In genomic region chr13:27481766-27482165, GRCh38 we compare ENCODE assay signal across 8 cellular contexts. TPM values are rescaled to one million over a fixed set of nuclear protein-coding genes. Genes with fewer than 3 reads are reported as not detected.
DNase-seq lines count a peak whose midpoint lies in the region; ATAC-seq and TF ChIP-seq lines count a peak whose summit lies in the region.

No MANE protein-coding gene starts in this region.

- POLR2A ChIA-PET in Caco-2 (lab: Charles Lee) = no interaction called here

- H3K4me3 ChIP-seq in Caco-2 (ENCODE audit: low read depth, low read length) (no peak overlapping the region), HL-60 (replicated peaks; ENCODE audit: insufficient read depth, low read length) (no peak overlapping the region)

- H3K36me3 ChIP-seq in Caco-2 (ENCODE audit: control insufficient read depth, insufficient read depth, low read length) = no peaks in the 10 kb centered on the region

- DNase-seq in Caco-2 (peak; percentile 65 to 70), HL-60 (ENCODE audit: low read depth in 1 of 2, low spot score in 1 of 2) (peak; percentile 8 to 48), endothelial cell (ENCODE audit: low spot score) (peak; percentile 82), neural crest cell (ENCODE audit: low read depth, low spot score) (peak; percentile 67), omental fat pad (ENCODE audit: low spot score) (no peak)

- H3K4me1 Mint-ChIP-seq in Caco-2 (ENCODE audit: low read depth, unreplicated experiment) = peaks cover 9% of the 10 kb centered on the region
- peaks cover 6% of the 10 kb centered on the region for H3K4me1 Mint-ChIP-seq in endothelial cell (ENCODE audit: unreplicated experiment)
- peaks cover 8% of the 10 kb centered on the region for H3K4me1 Mint-ChIP-seq in neural crest cell

- TF ChIP-seq CTCF in Caco-2 (IDR thresholded peaks at IDR 0.05; ENCODE audit: insufficient read depth in 1 of 2, low read depth in 1 of 2, low read length in 1 of 2, severe bottlenecking in 1 of 2, unreplicated experiment in 1 of 2) = peak; percentile 65 to 76
- peak; percentile 59 for TF ChIP-seq CTCF in HL-60 (IDR thresholded peaks at IDR 0.05; ENCODE audit: insufficient read depth, low read length)
- TF ChIP-seq CTCF in endothelial cell (IDR thresholded peaks at IDR 0.05; ENCODE audit: unreplicated experiment) = peak; percentile 81
- TF ChIP-seq CTCF in neural crest cell (conservative IDR thresholded peaks at IDR 0.05) = peak; percentile 82
- no peak for TF ChIP-seq CTCF in omental fat pad (IDR thresholded peaks at IDR 0.05)

- no peaks in the 10 kb centered on the region for H3K9me3 ChIP-seq in Caco-2

- H3K4me3 Mint-ChIP-seq in Caco-2 (ENCODE audit: unreplicated experiment) (no peak overlapping the region), endothelial cell (ENCODE audit: unreplicated experiment) (no peak overlapping the region), neural crest cell (no peak overlapping the region)

- peaks cover 9% of the 10 kb centered on the region for H3K4me1 ChIP-seq in Caco-2

- CTCF ChIA-PET in Caco-2 (lab: Charles Lee) = no interaction called here

- intact Hi-C loops in Caco-2 (cut with micrococcal nuclease; ENCODE audit: unreplicated experiment) = loop anchor here (5.0 to 10.0 kb wide), 2 partner anchors 293 to 346 kb away; no protein-coding TSS in a partner anchor

- ATAC-seq in SK-N-SH treated with all-trans-retinoic acid at 6 μM for 48 hours = peak; percentile 44; the same call in 1 of the 3 replicates
- no peak for ATAC-seq in HG03442 (IDR thresholded peaks at IDR 0.05; ENCODE audit: unreplicated experiment)
- no peak for ATAC-seq in HG02798 (IDR thresholded peaks at IDR 0.05; ENCODE audit: poor library complexity, unreplicated experiment)
- ATAC-seq in omental fat pad (ENCODE audit: low FRiP score) = no peak

- H3K27me3 ChIP-seq in Caco-2 (replicated peaks; ENCODE audit: control insufficient read depth, insufficient read depth, low read length) = no peaks in the 10 kb centered on the region
- H3K27me3 ChIP-seq in HL-60 (ENCODE audit: insufficient read depth, poor library complexity, severe bottlenecking) = no peaks in the 10 kb centered on the region

- no TSS peak for BruUV-seq in Caco-2 (replicated peaks; lab: Mats Ljungman, UMichigan)

- H3K27me3 Mint-ChIP-seq in Caco-2 (ENCODE audit: insufficient read depth, unreplicated experiment) (no peaks in the 10 kb centered on the region), endothelial cell (ENCODE audit: unreplicated experiment) (no peaks in the 10 kb centered on the region), neural crest cell (ENCODE audit: low read depth) (no peaks in the 10 kb centered on the region)

- H3K9me3 Mint-ChIP-seq in Caco-2 (ENCODE audit: unreplicated experiment) (peaks cover 18% of the 10 kb centered on the region), endothelial cell (ENCODE audit: unreplicated experiment) (no peaks in the 10 kb centered on the region), neural crest cell (peaks cover 9% of the 10 kb centered on the region)

- no peak overlapping the region for H3K27ac ChIP-seq in HL-60 (replicated peaks)

- H3K36me3 Mint-ChIP-seq in Caco-2 (ENCODE audit: insufficient read depth, unreplicated experiment) = no peaks in the 10 kb centered on the region
- no peaks in the 10 kb centered on the region for H3K36me3 Mint-ChIP-seq in endothelial cell (ENCODE audit: low read depth, unreplicated experiment)
- H3K36me3 Mint-ChIP-seq in neural crest cell (ENCODE audit: low read depth) = peaks cover 3% of the 10 kb centered on the region

- H3K27ac Mint-ChIP-seq in Caco-2 (ENCODE audit: unreplicated experiment) (no peak overlapping the region), endothelial cell (ENCODE audit: unreplicated experiment) (no peak overlapping the region), neural crest cell (ENCODE audit: unreplicated experiment) (no peak overlapping the region)

TF ChIP-seq in SK-N-SH treated with all-trans-retinoic acid at 6 μM for 48 hours, 23 proteins besides CTCF, POLR2A, EP300 and RAD21:
- TF ChIP-seq SNAI2 (CRISPR knock-in tag; IDR thresholded peaks at IDR 0.05) (no peak), POU6F1 (CRISPR knock-in tag; IDR thresholded peaks at IDR 0.05; ENCODE audit: borderline replicate concordance, low read depth) (no peak), ZC3H10 (CRISPR knock-in tag; IDR thresholded peaks at IDR 0.05) (no peak), ISL1 (CRISPR knock-in tag; IDR thresholded peaks at IDR 0.05) (no peak), TSHZ2 (CRISPR knock-in tag; IDR thresholded peaks at IDR 0.05) (no peak), RARB (CRISPR knock-in tag; IDR thresholded peaks at IDR 0.05) (no peak), ZNF565 (CRISPR knock-in tag; conservative IDR thresholded peaks at IDR 0.05; ENCODE audit: low read depth) (no peak)
- TF ChIP-seq, protein P1, sequence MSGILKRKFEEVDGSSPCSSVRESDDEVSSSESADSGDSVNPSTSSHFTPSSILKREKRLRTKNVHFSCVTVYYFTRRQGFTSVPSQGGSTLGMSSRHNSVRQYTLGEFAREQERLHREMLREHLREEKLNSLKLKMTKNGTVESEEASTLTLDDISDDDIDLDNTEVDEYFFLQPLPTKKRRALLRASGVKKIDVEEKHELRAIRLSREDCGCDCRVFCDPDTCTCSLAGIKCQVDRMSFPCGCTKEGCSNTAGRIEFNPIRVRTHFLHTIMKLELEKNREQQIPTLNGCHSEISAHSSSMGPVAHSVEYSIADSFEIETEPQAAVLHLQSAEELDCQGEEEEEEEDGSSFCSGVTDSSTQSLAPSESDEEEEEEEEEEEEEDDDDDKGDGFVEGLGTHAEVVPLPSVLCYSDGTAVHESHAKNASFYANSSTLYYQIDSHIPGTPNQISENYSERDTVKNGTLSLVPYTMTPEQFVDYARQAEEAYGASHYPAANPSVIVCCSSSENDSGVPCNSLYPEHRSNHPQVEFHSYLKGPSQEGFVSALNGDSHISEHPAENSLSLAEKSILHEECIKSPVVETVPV (CRISPR knock-in tag; IDR thresholded peaks at IDR 0.05) = no peak

RNA-seq across cellular contexts. Expression of gene MTIF3, which starts 31.4 kb away (rescaled TPM):
- 41.8 and 51.5 TPM in 2 replicates for total RNA-seq in Caco-2 (2022)
- 51.2 TPM for total RNA-seq in endothelial cell (ENCODE audit: unreplicated experiment)
- 48.5 and 54.1 TPM in 2 replicates for total RNA-seq in neural crest cell
- 10 to 100 TPM; 48.5 to 81.7 (median 73.9) TPM for total RNA-seq in omental fat pad

RNA-seq across cellular contexts. Expression of gene GTF3A, which starts 57.3 kb away (rescaled TPM):
- total RNA-seq in Caco-2 (2022) = 132 and 141 TPM in 2 replicates
- total RNA-seq in endothelial cell (ENCODE audit: unreplicated experiment) = 73.6 TPM
- 113 and 116 TPM in 2 replicates for total RNA-seq in neural crest cell
- 100 to 1,000 TPM; 129 to 170 (median 147) TPM for total RNA-seq in omental fat pad

Comparison
In these comparisons a context has a peak if more than half of its experiments do, and no peak if none do; other contexts are left out.
1. CTCF ChIP-seq: peak in Caco-2 (2 of 2), HL-60 (single experiment), endothelial cell (single experiment) and neural crest cell (single experiment); none in omental fat pad (0 of 3).